Comparison of ENCODE assay signal across 8 cellular contexts in genomic region chr1:6347641-6348487, GRCh38. TPM values are rescaled to one million over a fixed set of nuclear protein-coding genes. Genes with fewer than 3 reads are reported as not detected.
DNase-seq lines count a peak whose midpoint lies in the region; ATAC-seq, FAIRE-seq and TF ChIP-seq lines count a peak whose summit lies in the region.

No MANE protein-coding gene starts in this region.

- CTCF ChIA-PET in activated B cell treated with CpG ODN at 0.5 μM for 24 hours (lab: Charles Lee), result interaction anchor here (0.6 to 2.3 kb wide), 11 partner anchors 12 to 867 kb away, joined by 3 to 13 read pairs (median 3); no protein-coding TSS in a partner anchor

- TF ChIP-seq CTCF in activated B cell treated with CpG ODN at 0.5 μM for 24 hours (IDR thresholded peaks at IDR 0.05) (no peak), mesothelial cell of epicardium (IDR thresholded peaks at IDR 0.05; ENCODE audit: unreplicated experiment) (peak; percentile 35)

- H3K9me3 Mint-ChIP-seq in activated B cell treated with CpG ODN at 0.5 μM for 24 hours (no peaks in the 10 kb centered on the region), mesothelial cell of epicardium (no peaks in the 10 kb centered on the region)
- H3K9me3 Mint-ChIP-seq in stimulated activated naive CD8-positive, alpha-beta T cell treated with anti-CD3 and anti-CD28 coated beads, Interleukin-15, Interleukin-2, amounts not matched to agents 100 ng/mL and 50 ng/mL, for 24 hours, result no peaks in the 10 kb centered on the region

- DNase-seq in CD1c-positive myeloid dendritic cell (ENCODE audit: extremely low spot score), result peak; percentile 63
- peak; percentile 39 for DNase-seq in HK-2 (ENCODE audit: unreplicated experiment)
- DNase-seq in activated B cell treated with CpG ODN at 0.5 μM for 24 hours, result peak; percentile 45
- peak; percentile 68 for DNase-seq in central memory CD4-positive, alpha-beta T cell
- DNase-seq in mesothelial cell of epicardium (ENCODE audit: low spot score in 2 of 2, unreplicated experiment in 2 of 2), result peak in 1 of 2 experiments; percentile 65
- no peak for DNase-seq in frontal cortex (ENCODE audit: low spot score in 2 of 2)

- H3K4me3 Mint-ChIP-seq in activated B cell treated with CpG ODN at 0.5 μM for 24 hours, result no peak overlapping the region
- no peak overlapping the region for H3K4me3 Mint-ChIP-seq in mesothelial cell of epicardium
- peak overlapping the region; percentile 33 for H3K4me3 Mint-ChIP-seq in stimulated activated naive CD8-positive, alpha-beta T cell treated with anti-CD3 and anti-CD28 coated beads, Interleukin-15, Interleukin-2, amounts not matched to agents 100 ng/mL and 50 ng/mL, for 24 hours

- ATAC-seq in activated B cell treated with CpG ODN at 0.5 μM for 24 hours (ENCODE audit: low read depth), result peak; percentile 54
- no peak for ATAC-seq in HG02763 (IDR thresholded peaks at IDR 0.05; ENCODE audit: unreplicated experiment)

- H3K4me1 Mint-ChIP-seq in activated B cell treated with CpG ODN at 0.5 μM for 24 hours, result peaks cover 7% of the 10 kb centered on the region
- peaks cover 2% of the 10 kb centered on the region for H3K4me1 Mint-ChIP-seq in mesothelial cell of epicardium
- peaks cover 17% of the 10 kb centered on the region for H3K4me1 Mint-ChIP-seq in stimulated activated naive CD8-positive, alpha-beta T cell treated with anti-CD3 and anti-CD28 coated beads, Interleukin-15, Interleukin-2, amounts not matched to agents 100 ng/mL and 50 ng/mL, for 24 hours (ENCODE audit: low read depth)

- intact Hi-C loops in activated B cell treated with CpG ODN at 0.5 μM for 24 hours (cut with micrococcal nuclease), result loop anchor here (1.0 to 5.0 kb wide), 3 partner anchors 56 to 127 kb away; partner anchors contain the start of gene GPR153

- no peaks in the 10 kb centered on the region for H3K36me3 Mint-ChIP-seq in activated B cell treated with CpG ODN at 0.5 μM for 24 hours (ENCODE audit: low read depth)
- no peaks in the 10 kb centered on the region for H3K36me3 Mint-ChIP-seq in mesothelial cell of epicardium
- H3K36me3 Mint-ChIP-seq in stimulated activated naive CD8-positive, alpha-beta T cell treated with anti-CD3 and anti-CD28 coated beads, Interleukin-15, Interleukin-2, amounts not matched to agents 100 ng/mL and 50 ng/mL, for 24 hours (ENCODE audit: low read depth), result peaks cover 5% of the 10 kb centered on the region

- FAIRE-seq in frontal cortex (lab: Jason Lieb, UNC), result no peak

- no peaks in the 10 kb centered on the region for H3K27me3 Mint-ChIP-seq in activated B cell treated with CpG ODN at 0.5 μM for 24 hours
- H3K27me3 Mint-ChIP-seq in mesothelial cell of epicardium (ENCODE audit: low read depth), result no peaks in the 10 kb centered on the region
- H3K27me3 Mint-ChIP-seq in stimulated activated naive CD8-positive, alpha-beta T cell treated with anti-CD3 and anti-CD28 coated beads, Interleukin-15, Interleukin-2, amounts not matched to agents 100 ng/mL and 50 ng/mL, for 24 hours, result no peaks in the 10 kb centered on the region

- POLR2A ChIA-PET in activated B cell treated with CpG ODN at 0.5 μM for 24 hours (lab: Charles Lee), result no interaction called here

- H3K27ac Mint-ChIP-seq in activated B cell treated with CpG ODN at 0.5 μM for 24 hours (no peak overlapping the region), mesothelial cell of epicardium (no peak overlapping the region)
- H3K27ac Mint-ChIP-seq in stimulated activated naive CD8-positive, alpha-beta T cell treated with anti-CD3 and anti-CD28 coated beads, Interleukin-15, Interleukin-2, amounts not matched to agents 100 ng/mL and 50 ng/mL, for 24 hours, result peak overlapping the region; percentile 53

RNA-seq across cellular contexts. Expression of gene ACOT7, which starts 45.7 kb away (rescaled TPM):
- total RNA-seq in activated B cell treated with CpG ODN at 0.5 μM for 24 hours (12.3 and 12.7 TPM in 2 replicates), mesothelial cell of epicardium (17.4 to 21.3 TPM (median 20.3 TPM) in 3 replicates), frontal cortex (40.8 TPM)

Comparison
In these comparisons a context has a peak if more than half of its experiments do, and no peak if none do; other contexts are left out.
1. DNase-seq: peak in CD1c-positive myeloid dendritic cell (single experiment), HK-2 (single experiment), activated B cell treated with CpG ODN at 0.5 μM for 24 hours (single experiment) and central memory CD4-positive, alpha-beta T cell (single experiment); none in frontal cortex (0 of 2).